ENCODE assay signal across 19 cellular contexts in genomic region chr10:22374489-22375126, GRCh38. TPM values are rescaled to one million over a fixed set of nuclear protein-coding genes. Genes with fewer than 3 reads are reported as not detected.
DNase-seq lines count a peak whose midpoint lies in the region; ATAC-seq and TF ChIP-seq lines count a peak whose summit lies in the region.
"Had no signal": no experiment of that assay in that cellular context is flagged by ENCODE, and none has a peak within 500 bp of the region (broad histone marks: within the 10 kb centered on the region; RNA-seq: fewer than 3 reads in every experiment).

No MANE protein-coding gene starts in this region.

- no peaks in the 10 kb centered on the region for H3K27me3 ChIP-seq in PC-3 (ENCODE audit: low read length)
- no peaks in the 10 kb centered on the region for H3K27me3 ChIP-seq in transverse colon

- no peaks in the 10 kb centered on the region for H3K9me2 ChIP-seq in PC-3 (replicated peaks; ENCODE audit: low read length)
- H3K9me2 ChIP-seq: SK-N-SH had no signal

- POLR2A ChIA-PET in PC-3 (lab: Charles Lee; ENCODE audit: unreplicated experiment), result no interaction called here

- DNase-seq in GDM1 (lab: John Stamatoyannopoulos, UW), result peak; percentile 67
- peak; percentile 26 for DNase-seq in KG1 (lab: John Stamatoyannopoulos, UW)
- DNase-seq in PC-3, result peak; percentile 32
- peak; percentile 3 for DNase-seq in fibroblast of pulmonary artery (ENCODE audit: low read depth)
- no peak for DNase-seq in NCI-H2196 (lab: John Stamatoyannopoulos, UW; ENCODE audit: unreplicated experiment)
- DNase-seq in transverse colon, result no peak
- DNase-seq: Calu3; CD4-positive, alpha-beta T cell; DMS79; GF-D8; IMR-90; NCI-H1092; NCI-H187; NCI-H2171 treated with DMSO at 0.1 percent for 48 hours; NCI-H510A; NCI-H82; SK-N-SH had no signal

- no peak overlapping the region for H3K4me3 ChIP-seq in PC-3 (ENCODE audit: low read length)
- no peak overlapping the region for H3K4me3 ChIP-seq in fibroblast of pulmonary artery (replicated peaks; ENCODE audit: low read depth, low read length)
- no peak overlapping the region for H3K4me3 ChIP-seq in transverse colon
- H3K4me3 ChIP-seq: HAP-1 had no signal

- peaks cover 8% of the 10 kb centered on the region; the same call in 1 of the 2 replicates for H3K4me1 ChIP-seq in PC-3 (ENCODE audit: insufficient read depth, low read length)
- no peaks in the 10 kb centered on the region for H3K4me1 ChIP-seq in transverse colon

- H4K20me1 ChIP-seq in PC-3 (ENCODE audit: low read length), result no peaks in the 10 kb centered on the region

- 82 to 84% methylated on average over 3 of the region's 3 CpGs for WGBS in transverse colon (ENCODE audit: low coverage in 1 of 2), 2 donors

- H3K79me2 ChIP-seq in PC-3 (ENCODE audit: low read length), result no peaks in the 10 kb centered on the region

- ATAC-seq in PC-3, result peak; percentile 70
- ATAC-seq in GM21619 (IDR thresholded peaks at IDR 0.05; ENCODE audit: unreplicated experiment), result no peak

- CTCF ChIA-PET in PC-3 (lab: Charles Lee), result no interaction called here

- TF ChIP-seq POLR2A in transverse colon (IDR thresholded peaks at IDR 0.05), result no peak

- BruUV-seq in PC-3 (replicated peaks; lab: Mats Ljungman, UMichigan), result no TSS peak

- no peaks in the 10 kb centered on the region for H3F3A ChIP-seq in PC-3 (ENCODE audit: low read length, unreplicated experiment)

- no peak overlapping the region for H2AFZ ChIP-seq in PC-3 (ENCODE audit: low read length)

- H3K27ac ChIP-seq in PC-3 (ENCODE audit: low read length) (0 out of 2 replicates have a peak overlapping the region, but pooled peaks have one; percentile 3), transverse colon (no peak overlapping the region)

- in situ Hi-C loops in transverse colon (cut with MboI; ENCODE audit: low pct_ligation_motif_present in 1 of 4, low pct_unique_long_range_greater_than_20kb in 1 of 4, low sequenced_read_pairs in 3 of 4), result no loop called here

- H3K9ac ChIP-seq in PC-3 (ENCODE audit: low read length), result no peak overlapping the region
- H3K9ac ChIP-seq: SK-N-SH had no signal

- no peak for TF ChIP-seq EP300 in transverse colon (IDR thresholded peaks at IDR 0.05; ENCODE audit: low read depth)

- H3K4me2 ChIP-seq in PC-3 (ENCODE audit: low read length), result no peak overlapping the region
- H3K4me2 ChIP-seq: SK-N-SH had no signal

- intact Hi-C loops in PC-3 (cut with micrococcal nuclease) (no loop called here), transverse colon (cut with DNase I; ENCODE audit: low total_unique reads) (no loop called here)

- H3K36me3 ChIP-seq in PC-3 (ENCODE audit: low read depth, low read length), result no peaks in the 10 kb centered on the region
- no peaks in the 10 kb centered on the region for H3K36me3 ChIP-seq in transverse colon
- H3K36me3 ChIP-seq: HAP-1 had no signal

- TF ChIP-seq CTCF in PC-3 (conservative IDR thresholded peaks at IDR 0.05; ENCODE audit: low read depth, low read length), result no peak
- no peak for TF ChIP-seq CTCF in fibroblast of pulmonary artery (IDR thresholded peaks at IDR 0.05; ENCODE audit: low read length, missing control alignments)
- TF ChIP-seq CTCF in transverse colon (IDR thresholded peaks at IDR 0.05), result no peak

- H3K9me3 ChIP-seq in PC-3 (ENCODE audit: low read length) (no peaks in the 10 kb centered on the region), transverse colon (no peaks in the 10 kb centered on the region)
- H3K9me3 ChIP-seq: HAP-1, SK-N-SH had no signal

RNA-seq across cellular contexts. Expression of gene SPAG6, which starts 29.3 kb away (rescaled TPM):
- total RNA-seq in PC-3 (2014; rRNA removed) (0.04 and 0.12 TPM in 2 replicates), transverse colon (not detected)
- total RNA-seq: Calu3; CD4-positive, alpha-beta T cell; IMR-90 had no signal

RNA-seq across cellular contexts. Expression of gene BMI1, which starts 53.7 kb away (rescaled TPM):
- 119 and 124 TPM in 2 replicates for total RNA-seq in PC-3 (2014; rRNA removed)
- total RNA-seq in transverse colon, result 10 to 100 TPM; 29.2 to 63.0 (median 42.5) TPM

RNA-seq across cellular contexts. Expression of gene COMMD3, which starts 58.4 kb away (rescaled TPM):
- total RNA-seq in PC-3 (2014; rRNA removed) (86.4 and 86.6 TPM in 2 replicates), transverse colon (10 to 100 TPM in 2 of 4 donors, 1 to 10 TPM in 2; 3.0 to 35.1 (median 18.3) TPM)

Comparison
In these comparisons a context has a peak if more than half of its experiments do, and no peak if none do; other contexts are left out.
1. DNase-seq: peak in GDM1 (single experiment), KG1 (single experiment), PC-3 (single experiment) and fibroblast of pulmonary artery (single experiment); none in NCI-H2196 (single experiment) and transverse colon (single experiment).